ENCODE assay signal across 8 cellular contexts in genomic region chr16:529012-529575, GRCh38. TPM values are rescaled to one million over a fixed set of nuclear protein-coding genes. Genes with fewer than 3 reads are reported as not detected.
A peak's percentile ranks its signal among the peaks of the same experiment; 100 is the strongest.
DNase-seq lines count a peak whose midpoint lies in the region; ATAC-seq and TF ChIP-seq lines count a peak whose summit lies in the region.

No MANE protein-coding gene starts in this region.

- peak overlapping the region; percentile 93 for H3K27ac Mint-ChIP-seq in activated naive CD4-positive, alpha-beta T cell treated with anti-CD3 and anti-CD28 coated beads, Interleukin-2, amount 10 ng/mL, durations not matched to agents 7 days and 5 days

- peaks cover 42% of the 10 kb centered on the region for H3K4me1 Mint-ChIP-seq in activated naive CD4-positive, alpha-beta T cell treated with anti-CD3 and anti-CD28 coated beads, Interleukin-2, amount 10 ng/mL, durations not matched to agents 7 days and 5 days

- ATAC-seq in left colon: peak; percentile 3
- ATAC-seq in GM18505 (IDR thresholded peaks at IDR 0.05; ENCODE audit: unreplicated experiment): no peak

- no peaks in the 10 kb centered on the region for H3K27me3 Mint-ChIP-seq in activated naive CD4-positive, alpha-beta T cell treated with anti-CD3 and anti-CD28 coated beads, Interleukin-2, amount 10 ng/mL, durations not matched to agents 7 days and 5 days

- CTCF ChIA-PET in activated naive CD4-positive, alpha-beta T cell treated with anti-CD3 and anti-CD28 coated beads, Interleukin-2, amount 10 ng/mL, durations not matched to agents 7 days and 5 days (lab: Charles Lee): interaction anchor here (1.1 kb wide), 1 partner anchor 8 kb away, joined by 4 read pairs; no protein-coding TSS in a partner anchor

- no peaks in the 10 kb centered on the region for H3K27me3 ChIP-seq in thymus (ENCODE audit: control insufficient read depth, insufficient read depth)

- no peaks in the 10 kb centered on the region for H3K36me3 ChIP-seq in thymus (ENCODE audit: control insufficient read depth, insufficient read depth)

- intact Hi-C loops in left colon (cut with DNase I, micrococcal nuclease): no loop called here

- no peaks in the 10 kb centered on the region for H3K9me3 ChIP-seq in thymus (ENCODE audit: control insufficient read depth)

- H3K4me1 ChIP-seq in thymus (ENCODE audit: control insufficient read depth, insufficient read depth, low read length): peaks cover 16% of the 10 kb centered on the region

- no peak for TF ChIP-seq POLR2A in GM18505 (IDR thresholded peaks at IDR 0.05; ENCODE audit: borderline replicate concordance, extremely low read depth, insufficient read depth, insufficient read length)

- no peak overlapping the region for H3K27ac ChIP-seq in thymus (ENCODE audit: low read depth)

- WGBS in thymus: 63% methylated on average over 12 of the region's 12 CpGs

- peaks cover 7% of the 10 kb centered on the region for H3K36me3 Mint-ChIP-seq in activated naive CD4-positive, alpha-beta T cell treated with anti-CD3 and anti-CD28 coated beads, Interleukin-2, amount 10 ng/mL, durations not matched to agents 7 days and 5 days

- H3K9me3 Mint-ChIP-seq in activated naive CD4-positive, alpha-beta T cell treated with anti-CD3 and anti-CD28 coated beads, Interleukin-2, amount 10 ng/mL, durations not matched to agents 7 days and 5 days: no peaks in the 10 kb centered on the region

- H3K4me3 Mint-ChIP-seq in activated naive CD4-positive, alpha-beta T cell treated with anti-CD3 and anti-CD28 coated beads, Interleukin-2, amount 10 ng/mL, durations not matched to agents 7 days and 5 days: peak overlapping the region; percentile 91

- TF ChIP-seq CTCF in GM10266 (IDR thresholded peaks at IDR 0.05; ENCODE audit: control insufficient read depth, insufficient read depth, low read depth, missing control alignments): no peak

- peak; percentile 18 for DNase-seq in activated effector memory CD4-positive, alpha-beta T cell treated with Interleukin-2 at 50 U/mL for 16 hours
- DNase-seq in activated effector memory CD4-positive, alpha-beta T cell treated with anti-CD3 and anti-CD28 coated beads, Interleukin-2, amount 50 U/mL, for 16 hours: no peak
- DNase-seq in activated naive CD4-positive, alpha-beta T cell treated with anti-CD3 and anti-CD28 coated beads, Interleukin-2, amount 10 ng/mL, durations not matched to agents 7 days and 5 days: peak; percentile 58
- DNase-seq in left colon (peak; percentile 49 to 61), NCI-H1092 (lab: John Stamatoyannopoulos, UW) (no peak), GM10266 (ENCODE audit: extremely low spot score) (no peak)

- peak overlapping the region; percentile 87 for H3K4me3 ChIP-seq in thymus (ENCODE audit: low read length)

RNA-seq across cellular contexts. Expression of gene CAPN15, which starts 1.6 kb away (rescaled TPM):
- 100 to 1,000 TPM in 1 of 2 donors, 10 to 100 TPM in 1; 98.8 to 102 TPM for total RNA-seq in left colon
- polyA plus RNA-seq in thymus: 40.4 TPM

RNA-seq across cellular contexts. Expression of gene PRR35, which starts 31.1 kb away (rescaled TPM):
- not detected for total RNA-seq in left colon
- 0.09 TPM for polyA plus RNA-seq in thymus

RNA-seq across cellular contexts. Expression of gene NHLRC4, which starts 37.7 kb away (rescaled TPM):
- under 1 TPM in 1 of 2 donors, not detected in 1; 0.36 TPM for total RNA-seq in left colon
- polyA plus RNA-seq in thymus: 3.1 TPM

RNA-seq across cellular contexts. Expression of gene PIGQ, which starts 40.7 kb away (rescaled TPM):
- 10 to 100 TPM; 37.6 to 39.5 TPM for total RNA-seq in left colon
- polyA plus RNA-seq in thymus: 65.4 TPM

Comparison
In these comparisons a context has a peak if more than half of its experiments do, and no peak if none do; other contexts are left out.
1. DNase-seq: peak in activated effector memory CD4-positive, alpha-beta T cell treated with Interleukin-2 at 50 U/mL for 16 hours (single experiment), activated naive CD4-positive, alpha-beta T cell treated with anti-CD3 and anti-CD28 coated beads, Interleukin-2, amount 10 ng/mL, durations not matched to agents 7 days and 5 days (single experiment) and left colon (2 of 2); none in activated effector memory CD4-positive, alpha-beta T cell treated with anti-CD3 and anti-CD28 coated beads, Interleukin-2, amount 50 U/mL, for 16 hours (single experiment), NCI-H1092 (single experiment) and GM10266 (single experiment).